Comparison of ENCODE assay signal across 8 cellular contexts in the genomic region with DNA sequence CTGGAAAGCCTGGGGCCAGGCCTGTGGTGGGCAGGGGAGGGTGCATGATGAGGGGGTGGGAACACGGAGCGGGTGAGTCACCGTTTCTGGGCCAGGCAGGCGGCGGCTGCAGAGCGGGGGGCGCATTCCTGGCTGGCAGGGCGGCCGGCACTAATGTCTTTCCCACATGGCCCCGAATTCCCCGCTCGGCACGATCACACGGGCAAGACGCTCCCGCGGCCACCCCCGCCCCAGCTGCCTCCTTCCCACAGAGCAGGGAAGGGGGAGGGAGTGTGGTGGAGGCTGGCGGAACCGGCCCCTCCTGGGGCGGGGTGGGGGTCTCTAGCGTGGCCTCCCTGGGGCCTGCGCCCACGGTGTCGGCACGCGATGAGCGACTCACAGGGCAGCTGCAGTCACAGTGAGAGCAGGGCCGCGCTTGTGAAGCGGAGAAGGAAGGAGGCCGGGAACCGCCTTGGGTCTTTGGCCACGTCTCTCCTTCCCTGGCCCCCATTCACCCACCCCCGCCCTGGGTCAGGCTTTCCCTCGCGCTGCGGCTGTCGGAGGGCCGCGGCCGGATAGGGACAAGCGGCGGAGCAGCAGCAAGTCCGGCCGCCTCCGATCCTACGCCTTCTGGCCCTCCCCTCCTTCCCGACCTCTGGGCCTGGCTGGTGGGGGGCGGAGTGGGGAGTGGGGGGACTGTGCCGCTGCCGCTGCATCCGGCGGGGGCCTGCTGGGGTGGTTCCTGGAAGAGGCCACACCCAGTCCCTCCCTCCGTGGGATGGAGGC. TPM values are rescaled to one million over a fixed set of nuclear protein-coding genes. Genes with fewer than 3 reads are reported as not detected.
DNase-seq lines count a peak whose midpoint lies in the region; ATAC-seq and TF ChIP-seq lines count a peak whose summit lies in the region.

No MANE protein-coding gene starts in this region.

- in situ Hi-C loops in Panc1 (cut with HindIII; ENCODE audit: low pct_unique_long_range_greater_than_20kb, low sequenced_read_pairs) = no loop called here

- CTCF ChIA-PET in Panc1 (lab: Charles Lee) = no interaction called here

- peak in 2 of 3 experiments; percentile 42 to 59 for DNase-seq in NCI-H1417 (lab: John Stamatoyannopoulos, UW)
- no peak for DNase-seq in NCI-H1417 treated with DMSO at 0.1 percent for 48 hours (lab: John Stamatoyannopoulos, UW)
- no peak for DNase-seq in Panc1 (ENCODE audit: low read depth, low spot score)
- peak; percentile 89 for DNase-seq in brain pericyte (ENCODE audit: low read depth, low spot score)
- peak; percentile 88 for DNase-seq in iris pigment epithelial cell (ENCODE audit: low read depth)
- peak; percentile 88 for DNase-seq in smooth muscle cell of the brain vasculature (ENCODE audit: low read depth, low spot score)
- no peak for DNase-seq in mucosa of gallbladder (ENCODE audit: low spot score)
- no peak for DNase-seq in SIG-M5 treated with dmso at 0.1 percent for 504 hours (lab: John Stamatoyannopoulos, UW; ENCODE audit: unreplicated experiment)

- intact Hi-C loops in Panc1 (cut with micrococcal nuclease; ENCODE audit: unreplicated experiment) = no loop called here

- peak overlapping the region; percentile 54 for H3K27ac ChIP-seq in Panc1 (ENCODE audit: low read length)

- H3K4me1 ChIP-seq in Panc1 (ENCODE audit: control insufficient read depth, insufficient read depth, low read length) = peaks cover 36% of the 10 kb centered on the region

- no peaks in the 10 kb centered on the region for H3K27me3 ChIP-seq in Panc1 (ENCODE audit: control insufficient read depth, insufficient read depth, low read length)

- peak overlapping the region; percentile 21 to 31 for H3K4me3 ChIP-seq in Panc1 (ENCODE audit: low read depth in 2 of 2, low read length in 2 of 2)

- POLR2A ChIA-PET in Panc1 (lab: Charles Lee) = no interaction called here

- ATAC-seq in Panc1 = peak; percentile 66

- H3K9me3 ChIP-seq in Panc1 (ENCODE audit: control insufficient read depth, insufficient read depth, low read depth, low read length) = no peaks in the 10 kb centered on the region

- H3K36me3 ChIP-seq in Panc1 (ENCODE audit: control insufficient read depth, insufficient read depth, low read length) = no peaks in the 10 kb centered on the region

- no peak for TF ChIP-seq CTCF in Panc1 (IDR thresholded peaks at IDR 0.05)

- BruUV-seq in Panc1 (replicated peaks; lab: Mats Ljungman, UMichigan) = no TSS peak

RNA-seq across cellular contexts. Expression of gene CXXC5, which starts 48.9 kb away (rescaled TPM):
- total RNA-seq in Panc1 (2021; ENCODE audit: unreplicated experiment) (85.0 TPM), mucosa of gallbladder (71.7 TPM)
- 151 TPM for polyA plus RNA-seq in Panc1 (2012; ENCODE audit: insufficient read length)

Comparison
In these comparisons a context has a peak if more than half of its experiments do, and no peak if none do; other contexts are left out.
1. DNase-seq: peak in NCI-H1417 (2 of 3), brain pericyte (single experiment), iris pigment epithelial cell (single experiment) and smooth muscle cell of the brain vasculature (single experiment); none in NCI-H1417 treated with DMSO at 0.1 percent for 48 hours (single experiment), Panc1 (single experiment), mucosa of gallbladder (single experiment) and SIG-M5 treated with dmso at 0.1 percent for 504 hours (single experiment).